In genomic region chr13:104625196-104625595, GRCh38 we compare ENCODE assay signal across 17 cellular contexts.
DNase-seq lines count a peak whose midpoint lies in the region; ATAC-seq and TF ChIP-seq lines count a peak whose summit lies in the region.
"Had no signal": no experiment of that assay in that cellular context is flagged by ENCODE, and none has a peak within 500 bp of the region (broad histone marks: within the 10 kb centered on the region; RNA-seq: fewer than 3 reads in every experiment).

No MANE protein-coding gene starts in this region.

- H3K23ac ChIP-seq in neuronal stem cell (ENCODE audit: low read depth, low read length, poor library complexity): no peak overlapping the region

- H4K91ac ChIP-seq in neuronal stem cell (ENCODE audit: low read depth, low read length, poor library complexity): no peak overlapping the region

- H2AFZ ChIP-seq in neuronal stem cell (ENCODE audit: low read length): peak overlapping the region; percentile 8
- H2AFZ ChIP-seq: GM23248 had no signal

- H3K14ac ChIP-seq in neuronal stem cell (ENCODE audit: low read length): no peak overlapping the region

- no peak overlapping the region for H2BK15ac ChIP-seq in neuronal stem cell (ENCODE audit: low read length)

- H3K4ac ChIP-seq in neuronal stem cell (ENCODE audit: low read length): no peak overlapping the region

- no peaks in the 10 kb centered on the region for H3K79me1 ChIP-seq in neuronal stem cell (ENCODE audit: low read depth, low read length)

- no peaks in the 10 kb centered on the region for H3K4me1 ChIP-seq in endodermal cell (ENCODE audit: control insufficient read depth, insufficient read depth, low read length)
- peaks cover 0 to 4% of the 10 kb centered on the region in 2 donors for H3K4me1 ChIP-seq in neuronal stem cell (ENCODE audit: control insufficient read depth in 2 of 2, insufficient read depth in 1 of 2, low read depth in 1 of 2, low read length in 2 of 2)
- H3K4me1 ChIP-seq: BLaER1, HAP-1 had no signal

- H3K27me3 Mint-ChIP-seq in endodermal cell (ENCODE audit: insufficient read depth): no peaks in the 10 kb centered on the region
- H3K27me3 Mint-ChIP-seq in stimulated activated naive B cell treated with anti-CD40 and anti-IgM and Interleukin-4, amounts not matched to agents 10 μg/mL and 1 μg/mL and 100 μg/mL, for 72 hours: no peaks in the 10 kb centered on the region

- H3K27ac ChIP-seq in endodermal cell (ENCODE audit: low read depth, low read length): peak overlapping the region; percentile 46
- H3K27ac ChIP-seq in neuronal stem cell (replicated peaks; ENCODE audit: low read length): no peak overlapping the region
- H3K27ac ChIP-seq: 22Rv1, BLaER1, GM23248, HL-60 had no signal

- no peak overlapping the region for H2AK5ac ChIP-seq in neuronal stem cell (ENCODE audit: low read depth, low read length)

- no peak overlapping the region for H2BK12ac ChIP-seq in neuronal stem cell (ENCODE audit: low read length)

- WGBS in endodermal cell (ENCODE audit: insufficient coverage in 1 of 2, insufficient read length in 1 of 2), 2 experiments: 72 to 90% methylated on average over 7 of the region's 7 CpGs
- no CpG with 5 or more reads among the region's 7 CpGs for WGBS in neuronal stem cell (ENCODE audit: extremely low coverage in 2 of 2, insufficient read length in 2 of 2, insufficient replicate concordance in 1 of 2), 2 donors

- H2BK120ac ChIP-seq in neuronal stem cell (ENCODE audit: low read depth, low read length): no peak overlapping the region

- H3K27me3 ChIP-seq in endodermal cell (ENCODE audit: control insufficient read depth, insufficient read depth, low read length, poor library complexity, severe bottlenecking) (no peaks in the 10 kb centered on the region), neuronal stem cell (ENCODE audit: control insufficient read depth in 3 of 3, insufficient read depth in 3 of 3, low read depth in 1 of 3, low read length in 3 of 3) (no peaks in the 10 kb centered on the region)
- H3K27me3 ChIP-seq: BLaER1 had no signal

- no peak overlapping the region for H3K4me3 ChIP-seq in endodermal cell (ENCODE audit: low read length)
- H3K4me3 ChIP-seq in neuronal stem cell (ENCODE audit: low read length in 2 of 2): no peak overlapping the region
- H3K4me3 ChIP-seq: BLaER1, GM23248, HAP-1 had no signal

- H3K9me3 Mint-ChIP-seq in endodermal cell: no peaks in the 10 kb centered on the region
- H3K9me3 Mint-ChIP-seq in stimulated activated naive B cell treated with anti-CD40 and anti-IgM and Interleukin-4, amounts not matched to agents 10 μg/mL and 1 μg/mL and 100 μg/mL, for 72 hours: peaks cover 0 to 2% of the 10 kb centered on the region in 2 donors

- H2BK5ac ChIP-seq in neuronal stem cell (ENCODE audit: low read length): no peak overlapping the region

- H3K36me3 ChIP-seq in endodermal cell (ENCODE audit: control insufficient read depth, insufficient read depth, low read length): no peaks in the 10 kb centered on the region
- no peaks in the 10 kb centered on the region for H3K36me3 ChIP-seq in neuronal stem cell (replicated peaks in 1 of 2; ENCODE audit: control insufficient read depth in 2 of 2, insufficient read depth in 2 of 2, low read length in 2 of 2)
- H3K36me3 ChIP-seq: BLaER1, HAP-1 had no signal

- no peaks in the 10 kb centered on the region for H3K4me1 Mint-ChIP-seq in endodermal cell
- H3K4me1 Mint-ChIP-seq in stimulated activated naive B cell treated with anti-CD40 and anti-IgM and Interleukin-4, amounts not matched to agents 10 μg/mL and 1 μg/mL and 100 μg/mL, for 72 hours: no peaks in the 10 kb centered on the region
- H3K4me1 Mint-ChIP-seq: CD8-positive, alpha-beta memory T cell had no signal

- H3K27ac Mint-ChIP-seq in endodermal cell: no peak overlapping the region
- no peak overlapping the region for H3K27ac Mint-ChIP-seq in stimulated activated naive B cell treated with anti-CD40 and anti-IgM and Interleukin-4, amounts not matched to agents 10 μg/mL and 1 μg/mL and 100 μg/mL, for 72 hours
- H3K27ac Mint-ChIP-seq: HFFc6 had no signal

- H3K9ac ChIP-seq in endodermal cell (ENCODE audit: extremely low read depth, low read length, poor library complexity, severe bottlenecking): no peak overlapping the region
- no peak overlapping the region for H3K9ac ChIP-seq in neuronal stem cell (ENCODE audit: low read depth, low read length, poor library complexity)
- H3K9ac ChIP-seq: BLaER1, GM23248 had no signal

- H3K9me3 ChIP-seq in endodermal cell (ENCODE audit: control insufficient read depth, low read length): no peaks in the 10 kb centered on the region
- no peaks in the 10 kb centered on the region for H3K9me3 ChIP-seq in neuronal stem cell (replicated peaks in 1 of 2; ENCODE audit: control insufficient read depth in 2 of 2, insufficient read depth in 1 of 2, low read depth in 1 of 2, low read length in 2 of 2)
- H3K9me3 ChIP-seq: BLaER1, HAP-1 had no signal

- no peak for TF ChIP-seq CTCF in endodermal cell (conservative IDR thresholded peaks at IDR 0.05)

- H3K18ac ChIP-seq in neuronal stem cell (ENCODE audit: low read length): no peak overlapping the region

- no peak overlapping the region for H4K8ac ChIP-seq in neuronal stem cell (ENCODE audit: low read depth, low read length)

- ATAC-seq in HG02798 (IDR thresholded peaks at IDR 0.05; ENCODE audit: poor library complexity, unreplicated experiment) (no peak), HG02571 (IDR thresholded peaks at IDR 0.05; ENCODE audit: unreplicated experiment) (no peak)
- no peak for ATAC-seq in stimulated activated naive B cell treated with anti-CD40 and anti-IgM and Interleukin-4, amounts not matched to agents 10 μg/mL and 1 μg/mL and 100 μg/mL, for 72 hours (replicated peaks)

- no peaks in the 10 kb centered on the region for H3K36me3 Mint-ChIP-seq in endodermal cell (ENCODE audit: low read depth)
- H3K36me3 Mint-ChIP-seq in stimulated activated naive B cell treated with anti-CD40 and anti-IgM and Interleukin-4, amounts not matched to agents 10 μg/mL and 1 μg/mL and 100 μg/mL, for 72 hours: no peaks in the 10 kb centered on the region
- H3K36me3 Mint-ChIP-seq: CD8-positive, alpha-beta memory T cell had no signal

- DNase-seq in NCI-H2227 (lab: John Stamatoyannopoulos, UW; ENCODE audit: unreplicated experiment): peak; percentile 5
- DNase-seq in NCI-H2227 treated with DMSO at 0.1 percent for 48 hours (lab: John Stamatoyannopoulos, UW): no peak
- peak; percentile 79 for DNase-seq in NCI-H82 treated with DMSO at 0.1 percent for 48 hours (lab: John Stamatoyannopoulos, UW; ENCODE audit: unreplicated experiment)
- no peak for DNase-seq in endodermal cell
- no peak for DNase-seq in neuronal stem cell (ENCODE audit: low spot score)
- no peak for DNase-seq in stimulated activated naive B cell treated with anti-CD40 and anti-IgM and Interleukin-4, amounts not matched to agents 10 μg/mL and 1 μg/mL and 100 μg/mL, for 72 hours
- DNase-seq: CD8-positive, alpha-beta memory T cell; DMS53; GF-D8; GM23248; HFFc6 had no signal

- no peak overlapping the region for H3K4me3 Mint-ChIP-seq in endodermal cell
- no peak overlapping the region for H3K4me3 Mint-ChIP-seq in stimulated activated naive B cell treated with anti-CD40 and anti-IgM and Interleukin-4, amounts not matched to agents 10 μg/mL and 1 μg/mL and 100 μg/mL, for 72 hours
- H3K4me3 Mint-ChIP-seq: CD8-positive, alpha-beta memory T cell; HFFc6 had no signal

- no peak overlapping the region for H3K4me2 ChIP-seq in neuronal stem cell (ENCODE audit: insufficient read depth, low read length, poor library complexity, severe bottlenecking)
- H3K4me2 ChIP-seq: BLaER1 had no signal

Comparison
In these comparisons a context has a peak if more than half of its experiments do, and no peak if none do; other contexts are left out.
1. DNase-seq: peak in NCI-H2227 (single experiment) and NCI-H82 treated with DMSO at 0.1 percent for 48 hours (single experiment); none in NCI-H2227 treated with DMSO at 0.1 percent for 48 hours (single experiment), endodermal cell (single experiment), neuronal stem cell (single experiment) and stimulated activated naive B cell treated with anti-CD40 and anti-IgM and Interleukin-4, amounts not matched to agents 10 μg/mL and 1 μg/mL and 100 μg/mL, for 72 hours (single experiment).